8 cellular contexts compared by ENCODE assay signal in genomic region chr10:11145498-11145855, GRCh38.
DNase-seq lines count a peak whose midpoint lies in the region; ATAC-seq and TF ChIP-seq lines count a peak whose summit lies in the region.

No MANE protein-coding gene starts in this region.

- CTCF ChIA-PET in CD8-positive, alpha-beta T cell (lab: Charles Lee), result interaction anchor here (1.0 to 11.1 kb wide), 10 partner anchors 12 to 91 kb away, joined by 3 to 202 read pairs (median 4); no protein-coding TSS in a partner anchor

- H2AK5ac ChIP-seq in neuronal stem cell (ENCODE audit: low read depth, low read length), result no peak overlapping the region

- DNase-seq in CD8-positive, alpha-beta T cell, result peak in 6 of 7 experiments; percentile 61 to 84 (median 71)
- DNase-seq in HT1080 (ENCODE audit: low read depth) (peak; percentile 52), activated T-cell treated with anti-CD3 and anti-CD28 coated beads for 24 hours (ENCODE audit: low read depth) (peak; percentile 49), left lobe of liver (ENCODE audit: low spot score) (no peak), cerebellum (ENCODE audit: low spot score) (no peak), neuronal stem cell (ENCODE audit: low spot score) (no peak), epidermal melanocyte (ENCODE audit: insufficient read length, low spot score) (no peak)

- H3K4me3 Mint-ChIP-seq in CD8-positive, alpha-beta T cell, result peak overlapping the region; percentile 66

- H3K9ac ChIP-seq in neuronal stem cell (ENCODE audit: low read depth, low read length, poor library complexity), result no peak overlapping the region

- H3K23ac ChIP-seq in neuronal stem cell (ENCODE audit: low read depth, low read length, poor library complexity), result no peak overlapping the region

- H3K14ac ChIP-seq in neuronal stem cell (ENCODE audit: low read length), result no peak overlapping the region

- no peak for TF ChIP-seq CTCF in CD8-positive, alpha-beta T cell (IDR thresholded peaks at IDR 0.05)

- H2BK15ac ChIP-seq in neuronal stem cell (ENCODE audit: low read length), result no peak overlapping the region

- no peak overlapping the region for H3K4me2 ChIP-seq in neuronal stem cell (ENCODE audit: insufficient read depth, low read length, poor library complexity, severe bottlenecking)

- H3K27me3 ChIP-seq in CD8-positive, alpha-beta T cell (ENCODE audit: insufficient read depth, low read length), result no peaks in the 10 kb centered on the region
- H3K27me3 ChIP-seq in neuronal stem cell (ENCODE audit: control insufficient read depth in 3 of 3, insufficient read depth in 3 of 3, low read depth in 1 of 3, low read length in 3 of 3), result no peaks in the 10 kb centered on the region

- H2BK120ac ChIP-seq in neuronal stem cell (ENCODE audit: low read depth, low read length), result no peak overlapping the region

- no peaks in the 10 kb centered on the region for H3K36me3 Mint-ChIP-seq in CD8-positive, alpha-beta T cell

- no peak overlapping the region for H2BK12ac ChIP-seq in neuronal stem cell (ENCODE audit: low read length)

- no CpG with 5 or more reads among the region's 3 CpGs for WGBS in neuronal stem cell (ENCODE audit: extremely low coverage in 2 of 2, insufficient read length in 2 of 2, insufficient replicate concordance in 1 of 2), 2 donors

- H3K9me3 Mint-ChIP-seq in CD8-positive, alpha-beta T cell, result no peaks in the 10 kb centered on the region

- POLR2A ChIA-PET in CD8-positive, alpha-beta T cell (lab: Charles Lee), result interaction anchor here (0.6 to 11.6 kb wide), 14 partner anchors 9 to 97 kb away, joined by 3 to 319 read pairs (median 6); no protein-coding TSS in a partner anchor

- H2BK5ac ChIP-seq in neuronal stem cell (ENCODE audit: low read length), result no peak overlapping the region

- no peak overlapping the region for H2AFZ ChIP-seq in neuronal stem cell (ENCODE audit: low read length)

- peak overlapping the region; percentile 30 for H3K4me3 ChIP-seq in CD8-positive, alpha-beta T cell (ENCODE audit: low read depth, low read length)
- no peak overlapping the region for H3K4me3 ChIP-seq in neuronal stem cell (ENCODE audit: low read length in 2 of 2)

- intact Hi-C loops in CD8-positive, alpha-beta T cell (cut with DNase I, micrococcal nuclease), result loop anchor here in 1 of 2 experiments (2.0 kb wide), 1 partner anchor 33 kb away; no protein-coding TSS in a partner anchor

- H3K36me3 ChIP-seq in CD8-positive, alpha-beta T cell (ENCODE audit: insufficient read depth, low read length), result no peaks in the 10 kb centered on the region
- H3K36me3 ChIP-seq in neuronal stem cell (replicated peaks in 1 of 2; ENCODE audit: control insufficient read depth in 2 of 2, insufficient read depth in 2 of 2, low read length in 2 of 2), result no peaks in the 10 kb centered on the region

- H3K4me1 ChIP-seq in CD8-positive, alpha-beta T cell (ENCODE audit: insufficient read depth, low read length), result peaks cover 96% of the 10 kb centered on the region
- peaks cover 1 to 23% of the 10 kb centered on the region in 2 donors for H3K4me1 ChIP-seq in neuronal stem cell (ENCODE audit: control insufficient read depth in 2 of 2, insufficient read depth in 1 of 2, low read depth in 1 of 2, low read length in 2 of 2)

- peak; percentile 62 for ATAC-seq in CD8-positive, alpha-beta T cell
- ATAC-seq in GM21515 (IDR thresholded peaks at IDR 0.05; ENCODE audit: unreplicated experiment) (peak; percentile 91), left lobe of liver (peak; percentile 53)

- peaks cover 2% of the 10 kb centered on the region for H3K79me1 ChIP-seq in neuronal stem cell (ENCODE audit: low read depth, low read length)

- no peak overlapping the region for H4K91ac ChIP-seq in neuronal stem cell (ENCODE audit: low read depth, low read length, poor library complexity)

- H3K4me1 Mint-ChIP-seq in CD8-positive, alpha-beta T cell (ENCODE audit: low read depth), result peaks cover 97% of the 10 kb centered on the region

- H3K4ac ChIP-seq in neuronal stem cell (ENCODE audit: low read length), result no peak overlapping the region

- peak overlapping the region; percentile 53 for H3K27ac ChIP-seq in CD8-positive, alpha-beta T cell (ENCODE audit: low read depth, low read length)
- no peak overlapping the region for H3K27ac ChIP-seq in neuronal stem cell (replicated peaks; ENCODE audit: low read length)

- no peaks in the 10 kb centered on the region for H3K9me3 ChIP-seq in CD8-positive, alpha-beta T cell (ENCODE audit: low read length)
- no peaks in the 10 kb centered on the region for H3K9me3 ChIP-seq in neuronal stem cell (replicated peaks in 1 of 2; ENCODE audit: control insufficient read depth in 2 of 2, insufficient read depth in 1 of 2, low read depth in 1 of 2, low read length in 2 of 2)

- H3K27ac Mint-ChIP-seq in CD8-positive, alpha-beta T cell, result peak overlapping the region; percentile 95

- H3K18ac ChIP-seq in neuronal stem cell (ENCODE audit: low read length), result no peak overlapping the region

- no peaks in the 10 kb centered on the region for H3K27me3 Mint-ChIP-seq in CD8-positive, alpha-beta T cell (ENCODE audit: low read depth)

- no peak overlapping the region for H4K8ac ChIP-seq in neuronal stem cell (ENCODE audit: low read depth, low read length)

Comparison
In these comparisons a context has a peak if more than half of its experiments do, and no peak if none do; other contexts are left out.
1. DNase-seq: peak in CD8-positive, alpha-beta T cell (6 of 7), HT1080 (single experiment) and activated T-cell treated with anti-CD3 and anti-CD28 coated beads for 24 hours (single experiment); none in left lobe of liver (single experiment), cerebellum (single experiment), neuronal stem cell (single experiment) and epidermal melanocyte (single experiment).
2. Peak in every context shown above with its lines, with median percentiles within 50 percentile points of each other: ATAC-seq.